ENCODE assay signal across 17 cellular contexts in genomic region chr6:17968876-17969275, GRCh38. TPM values are rescaled to one million over a fixed set of nuclear protein-coding genes. Genes with fewer than 3 reads are reported as not detected.
"Had no signal": no experiment of that assay in that cellular context is flagged by ENCODE, and none has a peak within 500 bp of the region (broad histone marks: within the 10 kb centered on the region; RNA-seq: fewer than 3 reads in every experiment).

No MANE protein-coding gene starts in this region.

- H3K4me1 Mint-ChIP-seq: activated CD8-positive, alpha-beta memory T cell treated with anti-CD3 and anti-CD28 coated beads, Interleukin-2, amount 10 ng/mL, durations not matched to agents 7 days and 5 days; activated naive CD4-positive, alpha-beta T cell treated with anti-CD3 and anti-CD28 coated beads, Interleukin-2, amount 10 ng/mL, durations not matched to agents 7 days and 5 days; stimulated activated naive B cell treated with anti-CD40 and anti-IgM and Interleukin-4, amounts not matched to agents 10 μg/mL and 1 μg/mL and 100 μg/mL, for 72 hours had no signal

- H3K9me3 ChIP-seq: esophagus squamous epithelium, heart left ventricle, tibial nerve, uterus had no signal

- H3K27me3 Mint-ChIP-seq: stimulated activated naive B cell treated with anti-CD40 and anti-IgM and Interleukin-4, amounts not matched to agents 10 μg/mL and 1 μg/mL and 100 μg/mL, for 72 hours had no signal

- H3K36me3 Mint-ChIP-seq: activated CD8-positive, alpha-beta memory T cell treated with anti-CD3 and anti-CD28 coated beads, Interleukin-2, amount 10 ng/mL, durations not matched to agents 7 days and 5 days; activated naive CD4-positive, alpha-beta T cell treated with anti-CD3 and anti-CD28 coated beads, Interleukin-2, amount 10 ng/mL, durations not matched to agents 7 days and 5 days; immature natural killer cell; stimulated activated naive B cell treated with anti-CD40 and anti-IgM and Interleukin-4, amounts not matched to agents 10 μg/mL and 1 μg/mL and 100 μg/mL, for 72 hours had no signal

- H3K27ac Mint-ChIP-seq: activated CD8-positive, alpha-beta memory T cell treated with anti-CD3 and anti-CD28 coated beads, Interleukin-2, amount 10 ng/mL, durations not matched to agents 7 days and 5 days; activated T-helper 2 cell treated with anti-CD3 and anti-CD28 coated beads, Interferon-gamma antibody, Interleukin-2, Interleukin-4, amounts not matched to agents 10 μg/mL and 5 μg/mL and 100 μg/mL, durations not matched to agents 14 hours and 24 hours and 36 hours; immature natural killer cell; stimulated activated naive B cell treated with anti-CD40 and anti-IgM and Interleukin-4, amounts not matched to agents 10 μg/mL and 1 μg/mL and 100 μg/mL, for 72 hours had no signal

- H3K9me3 Mint-ChIP-seq: activated naive CD4-positive, alpha-beta T cell treated with anti-CD3 and anti-CD28 coated beads, Interleukin-2, amount 10 ng/mL, durations not matched to agents 7 days and 5 days; activated T-helper 2 cell treated with anti-CD3 and anti-CD28 coated beads, Interferon-gamma antibody, Interleukin-2, Interleukin-4, amounts not matched to agents 10 μg/mL and 5 μg/mL and 100 μg/mL, durations not matched to agents 14 hours and 24 hours and 36 hours; immature natural killer cell; neural crest cell; stimulated activated naive B cell treated with anti-CD40 and anti-IgM and Interleukin-4, amounts not matched to agents 10 μg/mL and 1 μg/mL and 100 μg/mL, for 72 hours had no signal

- H3K27me3 ChIP-seq: esophagus squamous epithelium, heart left ventricle, tibial nerve, uterus had no signal

- ATAC-seq: activated CD8-positive, alpha-beta memory T cell treated with anti-CD3 and anti-CD28 coated beads, Interleukin-2, amount 10 ng/mL, durations not matched to agents 7 days and 5 days; left colon; stimulated activated naive B cell treated with anti-CD40 and anti-IgM and Interleukin-4, amounts not matched to agents 10 μg/mL and 1 μg/mL and 100 μg/mL, for 72 hours had no signal

- DNase-seq: activated CD4-positive, alpha-beta T cell treated with anti-CD3 and anti-CD28 coated beads, Interleukin-2, amount 50 U/mL, for 48 hours; activated CD4-positive, CD25-positive, alpha-beta regulatory T cell treated with anti-CD3 and anti-CD28 coated beads, Interleukin-2, amount 50 U/mL, for 72 hours; activated CD8-positive, alpha-beta memory T cell treated with anti-CD3 and anti-CD28 coated beads, Interleukin-2, amount 10 ng/mL, durations not matched to agents 7 days and 5 days; activated naive CD4-positive, alpha-beta T cell treated with anti-CD3 and anti-CD28 coated beads, Interleukin-2, amount 10 ng/mL, durations not matched to agents 7 days and 5 days; activated T-cell treated with anti-CD3 and anti-CD28 coated beads, Interleukin-2, amount 50 U/mL, for 1 hour; esophagus squamous epithelium; foreskin fibroblast; heart left ventricle; immature natural killer cell; left colon; stimulated activated CD4-positive, alpha-beta T cell treated with anti-CD3 and anti-CD28 coated beads, Interleukin-4, amount 100 ng/mL, for 1 hour; stimulated activated naive B cell treated with anti-CD40 and anti-IgM and Interleukin-4, amounts not matched to agents 10 μg/mL and 1 μg/mL and 100 μg/mL, for 72 hours; uterus had no signal

- H3K4me3 Mint-ChIP-seq: activated CD8-positive, alpha-beta memory T cell treated with anti-CD3 and anti-CD28 coated beads, Interleukin-2, amount 10 ng/mL, durations not matched to agents 7 days and 5 days; activated naive CD4-positive, alpha-beta T cell treated with anti-CD3 and anti-CD28 coated beads, Interleukin-2, amount 10 ng/mL, durations not matched to agents 7 days and 5 days; immature natural killer cell; neural crest cell; stimulated activated naive B cell treated with anti-CD40 and anti-IgM and Interleukin-4, amounts not matched to agents 10 μg/mL and 1 μg/mL and 100 μg/mL, for 72 hours had no signal

- H3K4me3 ChIP-seq: esophagus squamous epithelium, heart left ventricle, tibial nerve, uterus had no signal

- H3K27ac ChIP-seq: esophagus squamous epithelium, parathyroid adenoma, tibial nerve had no signal

- H3K9ac ChIP-seq: parathyroid adenoma had no signal

- H3K36me3 ChIP-seq: esophagus squamous epithelium, heart left ventricle, tibial nerve, uterus had no signal

RNA-seq across cellular contexts. Expression of gene KIF13A, which starts 18.6 kb away (rescaled TPM):
- total RNA-seq: activated T-helper 2 cell treated with anti-CD3 and anti-CD28 coated beads, Interferon-gamma antibody, Interleukin-2, Interleukin-4, amounts not matched to agents 10 μg/mL and 5 μg/mL and 100 μg/mL, durations not matched to agents 14 hours and 24 hours and 36 hours had no signal
